8 cellular contexts compared by ENCODE assay signal in the genomic region with DNA sequence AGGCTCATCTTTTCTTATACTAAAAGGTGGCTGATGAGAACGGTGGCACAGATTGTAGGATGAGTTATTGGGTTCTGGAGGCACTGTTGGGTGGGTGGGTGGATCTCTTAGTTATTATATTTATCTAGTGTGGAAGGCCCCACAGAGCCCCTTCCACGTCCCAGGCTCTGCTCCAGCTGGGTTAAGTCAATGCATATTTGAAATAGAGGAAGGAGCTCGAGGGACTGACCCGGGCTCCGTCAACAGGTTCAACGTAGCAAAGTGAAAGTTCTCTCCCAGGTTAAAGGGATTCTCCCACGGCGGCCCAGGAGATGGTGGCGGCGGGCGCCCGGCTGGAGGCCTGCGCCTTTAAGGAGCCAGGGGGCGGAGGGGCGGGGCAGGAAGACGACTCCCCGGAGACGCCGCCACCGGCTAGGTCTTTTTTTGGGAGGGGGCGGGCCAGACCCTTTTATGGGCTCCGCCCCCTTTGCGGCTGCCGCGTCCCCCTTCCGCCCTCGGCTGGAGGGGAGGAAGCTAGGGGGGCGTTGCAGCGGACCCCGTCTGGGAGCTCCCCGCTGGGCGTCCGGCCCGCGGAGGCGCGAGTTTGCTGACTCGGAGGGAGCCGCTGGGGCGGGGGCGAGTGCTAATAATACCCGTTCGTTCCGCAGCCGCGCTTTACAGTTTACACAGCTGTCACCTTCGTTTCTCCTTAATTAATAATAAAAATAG. TPM values are rescaled to one million over a fixed set of nuclear protein-coding genes. Genes with fewer than 3 reads are reported as not detected.
DNase-seq lines count a peak whose midpoint lies in the region; ATAC-seq and TF ChIP-seq lines count a peak whose summit lies in the region.

No MANE protein-coding gene starts in this region.

- peak; percentile 53 for DNase-seq in AG09309 (ENCODE audit: low read depth)
- peak; percentile 83 for DNase-seq in NCI-H345 treated with DMSO at 0.1 percent for 48 hours (lab: John Stamatoyannopoulos, UW; ENCODE audit: unreplicated experiment)
- DNase-seq in activated CD4-positive, CD25-positive, alpha-beta regulatory T cell treated with anti-CD3 and anti-CD28 coated beads, Interleukin-2, amount 50 U/mL, for 72 hours = peak; percentile 93
- peak; percentile 96 for DNase-seq in choroid plexus epithelial cell (ENCODE audit: low read depth)
- DNase-seq in left colon = peak; percentile 96 to 99
- peak; percentile 81 to 92 for DNase-seq in stimulated activated CD4-positive, alpha-beta T cell treated with anti-CD3 and anti-CD28 coated beads, Interleukin-1b, Interleukin-23, amount 100 ng/mL, for 4 hours (ENCODE audit: low read depth in 2 of 2)

- ATAC-seq in GM19023 (IDR thresholded peaks at IDR 0.05; ENCODE audit: unreplicated experiment) (peak; percentile 68), HG03196 (IDR thresholded peaks at IDR 0.05; ENCODE audit: unreplicated experiment) (peak; percentile 61), left colon (peak; percentile 84)

- H3K4me3 ChIP-seq in AG09309 (ENCODE audit: control insufficient read depth, low read depth, low read length) = peak overlapping the region; percentile 92
- peak overlapping the region; percentile 82 for H3K4me3 ChIP-seq in choroid plexus epithelial cell (ENCODE audit: low read depth, low read length)

- intact Hi-C loops in left colon (cut with DNase I, micrococcal nuclease) = no loop called here

- TF ChIP-seq CTCF in AG09309 (IDR thresholded peaks at IDR 0.05; ENCODE audit: control insufficient read depth, insufficient read depth, low read depth, low read length, missing control alignments) = peak; percentile 24
- peak; percentile 50 for TF ChIP-seq CTCF in choroid plexus epithelial cell (conservative IDR thresholded peaks at IDR 0.05; ENCODE audit: low read depth, low read length)

RNA-seq across cellular contexts. Expression of a gene that starts 1.5 kb away (rescaled TPM):
- 100 to 1,000 TPM; 120 to 142 TPM for total RNA-seq in left colon

RNA-seq across cellular contexts. Expression of a gene that starts 6.5 kb away (rescaled TPM):
- 10 to 100 TPM in 1 of 2 donors, 1 to 10 TPM in 1; 4.8 to 23.5 TPM for total RNA-seq in left colon

RNA-seq across cellular contexts. Expression of a gene that starts 20.9 kb away (rescaled TPM):
- total RNA-seq in left colon = under 1 TPM; 0.61 to 0.89 TPM

RNA-seq across cellular contexts. Expression of a gene that starts 31.1 kb away (rescaled TPM):
- not detected for total RNA-seq in left colon

Comparison
In these comparisons a context has a peak if more than half of its experiments do, and no peak if none do; other contexts are left out.
1. Peak in every context shown above with its lines: DNase-seq, ATAC-seq and H3K4me3 ChIP-seq.